ENCODE assay signal across 19 cellular contexts in genomic region chr3:16477501-16477900, GRCh38. TPM values are rescaled to one million over a fixed set of nuclear protein-coding genes. Genes with fewer than 3 reads are reported as not detected.
A peak's percentile ranks its signal among the peaks of the same experiment; 100 is the strongest.
DNase-seq lines count a peak whose midpoint lies in the region; ATAC-seq, FAIRE-seq and TF ChIP-seq lines count a peak whose summit lies in the region.
"Had no signal": no experiment of that assay in that cellular context is flagged by ENCODE, and none has a peak within 500 bp of the region (broad histone marks: within the 10 kb centered on the region; RNA-seq: fewer than 3 reads in every experiment).

No MANE protein-coding gene starts in this region.

- H3K4me1 Mint-ChIP-seq in T-helper 2 cell treated with Interferon-gamma antibody and Interleukin-4, amounts not matched to agents 5 μg/mL and 100 μg/mL, for 36 hours (ENCODE audit: low read depth) = peaks cover 52% of the 10 kb centered on the region
- peaks cover 56 to 77% of the 10 kb centered on the region in 2 donors for H3K4me1 Mint-ChIP-seq in natural killer cell treated with Interleukin-12 subunit alpha and Interleukin-12 subunit beta and Interleukin-15 and Interleukin-18, amount 100 ng/mL, for 72 hours (ENCODE audit: low read depth in 2 of 2)

- BruUV-seq in K562 (replicated peaks; lab: Mats Ljungman, UMichigan) = no TSS peak

- H3K4me2 ChIP-seq in Karpas-422 (ENCODE audit: low read depth, low read length, poor library complexity, severe bottlenecking) = no peak overlapping the region
- no peak overlapping the region for H3K4me2 ChIP-seq in K562 (ENCODE audit: insufficient read depth, low read length)

- H3K4me1 ChIP-seq in Karpas-422 (ENCODE audit: low read length) = peaks cover 98% of the 10 kb centered on the region
- no peaks in the 10 kb centered on the region for H3K4me1 ChIP-seq in K562 (replicated peaks in 1 of 2; ENCODE audit: control insufficient read depth in 2 of 2, insufficient read depth in 2 of 2, low read length in 2 of 2)
- peaks cover 0 to 16% (median 3%) of the 10 kb centered on the region in 4 donors for H3K4me1 ChIP-seq in tibial nerve
- H3K4me1 ChIP-seq: colonic mucosa had no signal

- no peak overlapping the region for H2AFZ ChIP-seq in Karpas-422 (ENCODE audit: low read length)
- no peak overlapping the region for H2AFZ ChIP-seq in K562 (ENCODE audit: low read depth, low read length)

- H3K27ac ChIP-seq in Karpas-422 (ENCODE audit: low read length) = peak overlapping the region; percentile 86
- no peak overlapping the region for H3K27ac ChIP-seq in K562 (ENCODE audit: extremely low read depth, low read depth, low read length)
- no peak overlapping the region for H3K27ac ChIP-seq in tibial nerve
- H3K27ac ChIP-seq: colonic mucosa had no signal

- no peaks in the 10 kb centered on the region for H3K9me3 Mint-ChIP-seq in T-helper 2 cell treated with Interferon-gamma antibody and Interleukin-4, amounts not matched to agents 5 μg/mL and 100 μg/mL, for 36 hours
- no peaks in the 10 kb centered on the region for H3K9me3 Mint-ChIP-seq in natural killer cell treated with Interleukin-12 subunit alpha and Interleukin-12 subunit beta and Interleukin-15 and Interleukin-18, amount 100 ng/mL, for 72 hours
- H3K9me3 Mint-ChIP-seq: activated naive CD8-positive, alpha-beta T cell treated with anti-CD3 and anti-CD28 coated beads, Interleukin-2, amount 10 ng/mL, durations not matched to agents 7 days and 5 days had no signal

- H4K20me1 ChIP-seq in Karpas-422 (ENCODE audit: insufficient read depth, low read depth, low read length) (no peaks in the 10 kb centered on the region), K562 (replicated peaks; ENCODE audit: control insufficient read depth, insufficient read depth, low read length) (no peaks in the 10 kb centered on the region)

- H3K36me3 Mint-ChIP-seq in T-helper 2 cell treated with Interferon-gamma antibody and Interleukin-4, amounts not matched to agents 5 μg/mL and 100 μg/mL, for 36 hours (ENCODE audit: low read depth) = peaks cover 72% of the 10 kb centered on the region
- H3K36me3 Mint-ChIP-seq in natural killer cell treated with Interleukin-12 subunit alpha and Interleukin-12 subunit beta and Interleukin-15 and Interleukin-18, amount 100 ng/mL, for 72 hours = peaks cover 16% of the 10 kb centered on the region

- TF ChIP-seq POLR2A in K562 (conservative IDR thresholded peaks at IDR 0.05) (no peak), tibial nerve (IDR thresholded peaks at IDR 0.05) (no peak)

- no peak for TF ChIP-seq RAD21 in K562 (CRISPR knock-in tag; conservative IDR thresholded peaks at IDR 0.05 in 1 of 2, IDR thresholded peaks at IDR 0.05 in 1 of 2)

- intact Hi-C loops in K562 (cut with micrococcal nuclease) = no loop called here

- TF ChIP-seq EP300 in K562 (IDR thresholded peaks at IDR 0.05; ENCODE audit: low read length) (no peak), tibial nerve (IDR thresholded peaks at IDR 0.05) (no peak)

- no peak for DNase-seq in T-helper 2 cell treated with Interferon-gamma antibody and Interleukin-4, amounts not matched to agents 5 μg/mL and 100 μg/mL, for 36 hours (ENCODE audit: low spot score)
- DNase-seq in T-helper 2 cell = no peak
- DNase-seq in Karpas-422 = no peak
- no peak for DNase-seq in K562 (ENCODE audit: extremely low read depth in 1 of 4, low spot score in 3 of 4)
- DNase-seq in natural killer cell treated with Interleukin-12 subunit alpha and Interleukin-12 subunit beta and Interleukin-15 and Interleukin-18, amount 100 ng/mL, for 72 hours (ENCODE audit: low spot score) = no peak
- no peak for DNase-seq in tibial nerve (ENCODE audit: low spot score in 2 of 2)
- DNase-seq in NK-92 treated with Interleukin-12 subunit alpha and Interleukin-12 subunit beta, amount 100 ng/mL, for 24 hours (lab: John Stamatoyannopoulos, UW) = no peak
- DNase-seq: activated naive CD8-positive, alpha-beta T cell treated with anti-CD3 and anti-CD28 coated beads, Interleukin-2, amount 10 ng/mL, durations not matched to agents 7 days and 5 days; Caco-2; colonic mucosa; foreskin fibroblast; HCEC 1CT; midbrain; NCI-H2029; occipital lobe; T1000 had no signal

- H3K36me3 ChIP-seq in Karpas-422 (ENCODE audit: insufficient read depth, low read length) = peaks cover 89% of the 10 kb centered on the region
- H3K36me3 ChIP-seq in K562 (ENCODE audit: control insufficient read depth, insufficient read depth, low read length) = no peaks in the 10 kb centered on the region
- H3K36me3 ChIP-seq in tibial nerve = peaks cover 0 to 12% (median 0%) of the 10 kb centered on the region in 3 donors
- H3K36me3 ChIP-seq: colonic mucosa had no signal

- no peaks in the 10 kb centered on the region for H3K9me1 ChIP-seq in K562 (ENCODE audit: control insufficient read depth, insufficient read depth, low read length)

- no peak for ATAC-seq in K562
- ATAC-seq in natural killer cell treated with Interleukin-12 subunit alpha and Interleukin-12 subunit beta and Interleukin-15 and Interleukin-18, amount 100 ng/mL, for 72 hours = no peak
- ATAC-seq in HG03521 (IDR thresholded peaks at IDR 0.05; ENCODE audit: unreplicated experiment) = no peak
- ATAC-seq: A549, Right ventricle myocardium inferior had no signal

- CTCF ChIA-PET in K562 (lab: Yijun Ruan, JAX; ENCODE audit: low intra/inter-chr PET ratio) = no interaction called here

- no peaks in the 10 kb centered on the region for H3K27me3 Mint-ChIP-seq in T-helper 2 cell treated with Interferon-gamma antibody and Interleukin-4, amounts not matched to agents 5 μg/mL and 100 μg/mL, for 36 hours (ENCODE audit: low read depth)
- no peaks in the 10 kb centered on the region for H3K27me3 Mint-ChIP-seq in natural killer cell treated with Interleukin-12 subunit alpha and Interleukin-12 subunit beta and Interleukin-15 and Interleukin-18, amount 100 ng/mL, for 72 hours
- H3K27me3 Mint-ChIP-seq: activated naive CD8-positive, alpha-beta T cell treated with anti-CD3 and anti-CD28 coated beads, Interleukin-2, amount 10 ng/mL, durations not matched to agents 7 days and 5 days had no signal

- H3K9me2 ChIP-seq in Karpas-422 (replicated peaks; ENCODE audit: insufficient read depth, low read length) = no peaks in the 10 kb centered on the region

- peak overlapping the region; percentile 55 for H3K4me3 Mint-ChIP-seq in T-helper 2 cell treated with Interferon-gamma antibody and Interleukin-4, amounts not matched to agents 5 μg/mL and 100 μg/mL, for 36 hours
- peak overlapping the region; percentile 3 for H3K4me3 Mint-ChIP-seq in natural killer cell treated with Interleukin-12 subunit alpha and Interleukin-12 subunit beta and Interleukin-15 and Interleukin-18, amount 100 ng/mL, for 72 hours
- H3K4me3 Mint-ChIP-seq: activated naive CD8-positive, alpha-beta T cell treated with anti-CD3 and anti-CD28 coated beads, Interleukin-2, amount 10 ng/mL, durations not matched to agents 7 days and 5 days had no signal

- TF ChIP-seq CTCF in K562 (IDR thresholded peaks at IDR 0.05 in 2 of 3, conservative IDR thresholded peaks at IDR 0.05 in 1 of 3; ENCODE audit: insufficient read depth in 2 of 3, low read depth in 1 of 3, low read length in 3 of 3) = no peak
- TF ChIP-seq CTCF in tibial nerve (IDR thresholded peaks at IDR 0.05) = no peak

- H3K4me3 ChIP-seq in Karpas-422 (ENCODE audit: low read length) (no peak overlapping the region), K562 (no peak overlapping the region), tibial nerve (no peak overlapping the region)
- H3K4me3 ChIP-seq: A549, colonic mucosa had no signal

- H3K27ac Mint-ChIP-seq in T-helper 2 cell treated with Interferon-gamma antibody and Interleukin-4, amounts not matched to agents 5 μg/mL and 100 μg/mL, for 36 hours = peak overlapping the region; percentile 38
- H3K27ac Mint-ChIP-seq in natural killer cell treated with Interleukin-12 subunit alpha and Interleukin-12 subunit beta and Interleukin-15 and Interleukin-18, amount 100 ng/mL, for 72 hours = peak overlapping the region; percentile 61 to 91
- H3K27ac Mint-ChIP-seq: activated naive CD8-positive, alpha-beta T cell treated with anti-CD3 and anti-CD28 coated beads, Interleukin-2, amount 10 ng/mL, durations not matched to agents 7 days and 5 days had no signal

- in situ Hi-C loops in K562 (cut with MboI) = no loop called here

- POLR2A ChIA-PET in K562 (lab: Yijun Ruan, JAX) = no interaction called here

- FAIRE-seq in K562 (lab: Jason Lieb, UNC) = no peak
- FAIRE-seq: A549 had no signal

- H3K79me2 ChIP-seq in Karpas-422 (ENCODE audit: low read length) (peaks cover 100% of the 10 kb centered on the region), K562 (ENCODE audit: control insufficient read depth, insufficient read depth, low read length) (no peaks in the 10 kb centered on the region)

- H3K9me3 ChIP-seq in Karpas-422 (ENCODE audit: low read length) (no peaks in the 10 kb centered on the region), K562 (replicated peaks; ENCODE audit: control insufficient read depth, insufficient read depth, low read depth, low read length) (no peaks in the 10 kb centered on the region), tibial nerve (no peaks in the 10 kb centered on the region)
- H3K9me3 ChIP-seq: A549, colonic mucosa had no signal

- H3K9ac ChIP-seq in Karpas-422 (ENCODE audit: low read length) = no peak overlapping the region
- H3K9ac ChIP-seq in K562 (ENCODE audit: insufficient read depth in 1 of 2, low read depth in 2 of 2, low read length in 2 of 2) = no peak overlapping the region

- H3K27me3 ChIP-seq in Karpas-422 (ENCODE audit: low read length) (no peaks in the 10 kb centered on the region), K562 (ENCODE audit: control insufficient read depth in 2 of 2, insufficient read depth in 2 of 2, low read length in 2 of 2) (peaks cover 4 to 10% of the 10 kb centered on the region in 2 experiments; a peak in 4 of 5 replicates), tibial nerve (no peaks in the 10 kb centered on the region)
- H3K27me3 ChIP-seq: colonic mucosa had no signal

- 0% methylated on average over 3 of the region's 3 CpGs for WGBS in K562 (ENCODE audit: insufficient coverage, low coverage, missing lambda C conversion rate)
- 84 to 90% methylated on average over 3 of the region's 3 CpGs for WGBS in tibial nerve, 2 donors

RNA-seq across cellular contexts. Expression of gene RFTN1, which starts 36.0 kb away (rescaled TPM):
- total RNA-seq in Karpas-422 (2014; rRNA removed; shearing (Covaris generic); ENCODE audit: low replicate concordance) = 291 and 375 TPM in 2 replicates
- total RNA-seq in K562 (2011; cell fraction: chromatin; rRNA removed; ENCODE audit: low replicate concordance) = not detected in 2 replicates
- total RNA-seq in K562 (2011; cell fraction: nucleolus; rRNA removed) = not detected in 2 replicates
- total RNA-seq in K562 (2011; cell fraction: nucleoplasm; rRNA removed) = not detected in 2 replicates
- total RNA-seq in K562 (2014; rRNA removed) (not detected in 2 replicates), K562 (2014; rRNA removed; fragmentation: Illumina TruSeq; extraction: Trizol) (not detected in 2 replicates), K562 (2015; rRNA removed; fragmentation: Illumina TruSeq; extraction: Trizol) (not detected in 2 replicates), K562 (2021) (0.29 and 0.51 TPM in 2 replicates), tibial nerve (100 to 1,000 TPM; 113 to 137 (median 122) TPM)
- polyA plus RNA-seq in K562 (2011; rRNA removed) (not detected in 2 replicates), K562 (2014; fragmentation: Illumina TruSeq; extraction: Trizol) (not detected in 2 replicates), K562 (2014; fragmentation: Nextera tagmentation; extraction: Ambion mirVana) (under 1 TPM in 1 of 2 experiments, not detected in 1; 0.08 TPM), K562 (2014; rRNA removed) (0.11 TPM in 1 of 2 replicates, not detected in the other)
- polyA plus RNA-seq in K562 (2011; cell fraction: cytosol; rRNA removed) = not detected in 2 replicates
- not detected in 2 replicates for polyA plus RNA-seq in K562 (2011; cell fraction: nucleus; rRNA removed)
- polyA plus RNA-seq in K562 (2012) = 0.14 and 0.19 TPM in 2 replicates
- polyA minus RNA-seq in K562 (2011; rRNA and poly(A)+ RNA removed) = not detected in 2 replicates
- not detected in 2 replicates for polyA minus RNA-seq in K562 (2011; cell fraction: cytosol; rRNA and poly(A)+ RNA removed)
- not detected in 2 replicates for polyA minus RNA-seq in K562 (2011; cell fraction: nucleus; rRNA and poly(A)+ RNA removed)
- 100 to 1,000 TPM; 194 to 201 TPM for total RNA-seq in natural killer cell treated with Interleukin-12 subunit alpha and Interleukin-12 subunit beta and Interleukin-15 and Interleukin-18, amount 100 ng/mL, for 72 hours

Comparison
In these comparisons a context has a peak if more than half of its experiments do, and no peak if none do; other contexts are left out.
1. RNA of gene RFTN1, which starts 36.0 kb away (total RNA-seq): 291 to 375 TPM in Karpas-422, 194 to 201 TPM in natural killer cell treated with Interleukin-12 subunit alpha and Interleukin-12 subunit beta and Interleukin-15 and Interleukin-18, amount 100 ng/mL, for 72 hours and 113 to 137 TPM in tibial nerve; 0.29 to 0.51 TPM in K562; every median in the first group is over 10 times any median in the second.